ENCODE assay signal across 8 cellular contexts in genomic region chr17:78172284-78173024, GRCh38. TPM values are rescaled to one million over a fixed set of nuclear protein-coding genes. Genes with fewer than 3 reads are reported as not detected.
DNase-seq lines count a peak whose midpoint lies in the region; ATAC-seq and TF ChIP-seq lines count a peak whose summit lies in the region.

No MANE protein-coding gene starts in this region.

- DNase-seq in CD14-positive monocyte (ENCODE audit: low spot score) (peak; percentile 76), HFFc6 (no peak), adipocyte (ENCODE audit: low read depth) (peak; percentile 10), lung (ENCODE audit: low spot score) (peak; percentile 61), H4 (ENCODE audit: low spot score) (no peak), nephron progenitor cell (no peak)
- no peak for DNase-seq in central memory CD4-positive, alpha-beta T cell

- H3K27ac ChIP-seq in lung (ENCODE audit: low read depth in 1 of 2, low read length in 1 of 2), result peak overlapping the region; percentile 84 to 88

- H3K36me3 Mint-ChIP-seq in CD14-positive monocyte (peaks cover 34 to 48% of the 10 kb centered on the region in 2 donors), HFFc6 (ENCODE audit: low read depth) (no peaks in the 10 kb centered on the region; the same call in 1 of the 2 replicates), nephron progenitor cell (ENCODE audit: low read depth) (peaks cover 12% of the 10 kb centered on the region)

- no peak overlapping the region for H3K9ac ChIP-seq in adipocyte (ENCODE audit: low read length)

- H3K27me3 Mint-ChIP-seq in CD14-positive monocyte (ENCODE audit: low read depth in 3 of 3) (no peaks in the 10 kb centered on the region), HFFc6 (ENCODE audit: insufficient read depth) (peaks cover 4% of the 10 kb centered on the region; the same call in 1 of the 2 replicates), nephron progenitor cell (ENCODE audit: low read depth, poor library complexity) (peaks cover 3% of the 10 kb centered on the region)

- H3K4me3 Mint-ChIP-seq in CD14-positive monocyte, result peak overlapping the region; percentile 77 to 87
- no peak overlapping the region for H3K4me3 Mint-ChIP-seq in HFFc6
- no peak overlapping the region for H3K4me3 Mint-ChIP-seq in nephron progenitor cell

- WGBS in lung, 2 donors, result 25 to 27% methylated on average over 17 of the region's 17 CpGs

- peaks cover 12% of the 10 kb centered on the region for H3K4me1 ChIP-seq in adipocyte (ENCODE audit: control insufficient read depth, insufficient read depth, low read length)
- H3K4me1 ChIP-seq in lung (ENCODE audit: control insufficient read depth in 2 of 2, insufficient read depth in 2 of 2, low read length in 2 of 2), result peaks cover 0 to 48% of the 10 kb centered on the region in 2 donors

- no peaks in the 10 kb centered on the region for H3K36me3 ChIP-seq in adipocyte (ENCODE audit: control insufficient read depth, insufficient read depth, low read length, severe bottlenecking)
- H3K36me3 ChIP-seq in lung (ENCODE audit: control insufficient read depth in 2 of 2, insufficient read depth in 2 of 2, low read length in 2 of 2), result peaks cover 0 to 12% of the 10 kb centered on the region in 2 donors

- intact Hi-C loops in CD14-positive monocyte (cut with micrococcal nuclease), result loop anchor here (5.0 kb wide), 3 partner anchors 35 to 60 kb away; partner anchors contain the start of gene TMC6 (in 1 of the 2)

- no peaks in the 10 kb centered on the region for H3K9me3 ChIP-seq in adipocyte (ENCODE audit: control insufficient read depth, low read length)
- H3K9me3 ChIP-seq in lung (ENCODE audit: control insufficient read depth in 2 of 2, insufficient read depth in 1 of 2, low read length in 1 of 2), result no peaks in the 10 kb centered on the region

- TF ChIP-seq CTCF in CD14-positive monocyte (IDR thresholded peaks at IDR 0.05) (no peak), HFFc6 (IDR thresholded peaks at IDR 0.05) (no peak), lung (IDR thresholded peaks at IDR 0.05; ENCODE audit: control extremely low read depth, extremely low read depth) (no peak), nephron progenitor cell (IDR thresholded peaks at IDR 0.05) (no peak)

- H3K4me1 Mint-ChIP-seq in CD14-positive monocyte, result peaks cover 78% of the 10 kb centered on the region
- H3K4me1 Mint-ChIP-seq in HFFc6 (ENCODE audit: low read depth), result peaks cover 12% of the 10 kb centered on the region
- peaks cover 19% of the 10 kb centered on the region for H3K4me1 Mint-ChIP-seq in nephron progenitor cell

- H3K27me3 ChIP-seq in adipocyte (replicated peaks; ENCODE audit: control insufficient read depth, insufficient read depth, low read length) (no peaks in the 10 kb centered on the region), lung (ENCODE audit: control insufficient read depth, insufficient read depth) (no peaks in the 10 kb centered on the region)

- H3K27ac Mint-ChIP-seq in CD14-positive monocyte, result peak overlapping the region; percentile 93 to 98 (median 96)
- H3K27ac Mint-ChIP-seq in HFFc6, result peak overlapping the region; percentile 40; the same call in 1 of the 2 replicates
- no peak overlapping the region for H3K27ac Mint-ChIP-seq in nephron progenitor cell

- H3K9me3 Mint-ChIP-seq in CD14-positive monocyte (peaks cover 0 to 3% (median 0%) of the 10 kb centered on the region in 7 donors), HFFc6 (no peaks in the 10 kb centered on the region), nephron progenitor cell (no peaks in the 10 kb centered on the region)

- no peak for ATAC-seq in lung (ENCODE audit: insufficient read depth, low FRiP score)
- no peak for ATAC-seq in HG03442 (IDR thresholded peaks at IDR 0.05; ENCODE audit: unreplicated experiment)

- H3K4me3 ChIP-seq in adipocyte (ENCODE audit: low read length) (no peak overlapping the region), lung (no peak overlapping the region)

RNA-seq across cellular contexts. Expression of gene SYNGR2, which starts 4.1 kb away (rescaled TPM):
- polyA plus RNA-seq in CD14-positive monocyte (100 to 1,000 TPM; 350 to 402 TPM), lung (100 to 1,000 TPM; 188 to 212 TPM)
- total RNA-seq in HFFc6 (2021; fragmentation: NEBNext Ultra II Directional; extraction: Animal tissue kit (Norgen Biotek cat#: 25700)), result 100 to 1,000 TPM in 1 of 6 experiments, 10 to 100 TPM in 5; 44.6 to 104 (median 54.7) TPM
- 100 to 1,000 TPM; 111 to 188 TPM for total RNA-seq in lung
- 24.6 and 30.1 TPM in 2 replicates for total RNA-seq in H4 (2014; rRNA removed; shearing (Covaris generic))

RNA-seq across cellular contexts. Expression of gene TK1, which starts 14.4 kb away (rescaled TPM):
- 1 to 10 TPM; 1.4 to 2.0 TPM for polyA plus RNA-seq in CD14-positive monocyte
- total RNA-seq in HFFc6 (2021; fragmentation: NEBNext Ultra II Directional; extraction: Animal tissue kit (Norgen Biotek cat#: 25700)), result 100 to 1,000 TPM in 4 of 6 experiments, 10 to 100 TPM in 2; 75.8 to 145 (median 136) TPM
- total RNA-seq in lung, result 1 to 10 TPM; 7.9 to 9.2 TPM
- 10 to 100 TPM; 11.5 to 14.9 TPM for polyA plus RNA-seq in lung
- total RNA-seq in H4 (2014; rRNA removed; shearing (Covaris generic)), result 188 and 253 TPM in 2 replicates

RNA-seq across cellular contexts. Expression of gene AFMID, which starts 14.7 kb away (rescaled TPM):
- polyA plus RNA-seq in CD14-positive monocyte (10 to 100 TPM in 1 of 2 donors, 1 to 10 TPM in 1; 7.1 to 14.2 TPM), lung (10 to 100 TPM; 24.6 to 35.4 TPM)
- total RNA-seq in HFFc6 (2021; fragmentation: NEBNext Ultra II Directional; extraction: Animal tissue kit (Norgen Biotek cat#: 25700)), result 10 to 100 TPM; 23.0 to 32.9 (median 26.2) TPM
- total RNA-seq in lung, result 10 to 100 TPM; 33.7 to 34.9 TPM
- 24.5 and 33.1 TPM in 2 replicates for total RNA-seq in H4 (2014; rRNA removed; shearing (Covaris generic))

RNA-seq across cellular contexts. Expression of gene C17orf99, which starts 26.3 kb away (rescaled TPM):
- polyA plus RNA-seq in CD14-positive monocyte, result not detected
- not detected for total RNA-seq in HFFc6 (2021; fragmentation: NEBNext Ultra II Directional; extraction: Animal tissue kit (Norgen Biotek cat#: 25700))
- total RNA-seq in lung, result 1 to 10 TPM in 1 of 2 donors, not detected in 1; 2.8 TPM
- under 1 TPM; 0.05 to 0.20 TPM for polyA plus RNA-seq in lung
- total RNA-seq in H4 (2014; rRNA removed; shearing (Covaris generic)), result not detected in 2 replicates

RNA-seq across cellular contexts. Expression of gene BIRC5, which starts 41.6 kb away (rescaled TPM):
- not detected for polyA plus RNA-seq in CD14-positive monocyte
- total RNA-seq in HFFc6 (2021; fragmentation: NEBNext Ultra II Directional; extraction: Animal tissue kit (Norgen Biotek cat#: 25700)), result 10 to 100 TPM; 41.8 to 89.7 (median 83.3) TPM
- 10 to 100 TPM in 1 of 2 donors, 1 to 10 TPM in 1; 1.1 to 11.2 TPM for total RNA-seq in lung
- polyA plus RNA-seq in lung, result 1 to 10 TPM; 2.0 to 2.8 TPM
- 154 and 157 TPM in 2 replicates for total RNA-seq in H4 (2014; rRNA removed; shearing (Covaris generic))

Comparison
In these comparisons a context has a peak if more than half of its experiments do, and no peak if none do; other contexts are left out.
1. DNase-seq: peak in CD14-positive monocyte (single experiment), adipocyte (single experiment) and lung (single experiment); none in HFFc6 (single experiment), H4 (single experiment), central memory CD4-positive, alpha-beta T cell (single experiment) and nephron progenitor cell (single experiment).
2. H3K4me3 Mint-ChIP-seq: peak in CD14-positive monocyte (2 of 2); none in HFFc6 (single experiment) and nephron progenitor cell (single experiment).
3. RNA of gene TK1, which starts 14.4 kb away (total RNA-seq): 188 to 253 TPM in H4 and 75.8 to 145 TPM in HFFc6; 7.9 to 9.2 TPM in lung; every median in the first group is over 4 times any median in the second.